In genomic region chr5:111472096-111472495, GRCh38 we compare ENCODE assay signal across 1 cellular context.
TF ChIP-seq lines count a peak whose summit lies in the region.

No MANE protein-coding gene starts in this region.

TF ChIP-seq in IMR-90, 13 proteins besides CTCF, POLR2A, EP300 and RAD21 (continued from another document):
- no peak for TF ChIP-seq MAZ (IDR thresholded peaks at IDR 0.05; ENCODE audit: borderline replicate concordance, low read depth, low read length)
- no peak for TF ChIP-seq FOS (IDR thresholded peaks at IDR 0.05; ENCODE audit: low read depth, low read length)
- no peak for TF ChIP-seq CEBPB (IDR thresholded peaks at IDR 0.05; ENCODE audit: low read depth, low read length)
- no peak for TF ChIP-seq RCOR1 (IDR thresholded peaks at IDR 0.05; ENCODE audit: insufficient replicate concordance, low read length)
- TF ChIP-seq MXI1 (IDR thresholded peaks at IDR 0.05; ENCODE audit: borderline replicate concordance, low read depth, low read length) = no peak
- TF ChIP-seq CHD1 (IDR thresholded peaks at IDR 0.05; ENCODE audit: low read depth, low read length) = no peak
